1 cellular context compared by ENCODE assay signal in genomic region chr10:69123747-69124557, GRCh38.
A peak's percentile ranks its signal among the peaks of the same experiment; 100 is the strongest.
TF ChIP-seq lines count a peak whose summit lies in the region.

Gene VPS26A (plus strand): TSS chr10:69124178. CDS start chr10:69124278, 100 bp downstream.

TF ChIP-seq in K562, 482 proteins besides CTCF, POLR2A, EP300 and RAD21 (continued from another document and continues in another):
- no peak for TF ChIP-seq ZNF407 (IDR thresholded peaks at IDR 0.05; ENCODE audit: low read depth)
- peak; percentile 95 for TF ChIP-seq CCNT2 (IDR thresholded peaks at IDR 0.05; ENCODE audit: borderline replicate concordance, extremely low read depth, insufficient read length, low read depth, low read length)
- no peak for TF ChIP-seq KHSRP (IDR thresholded peaks at IDR 0.05)
- no peak; the same call in none of the 2 replicates for TF ChIP-seq NBN (IDR thresholded peaks at IDR 0.05; ENCODE audit: low read depth)
- peak in 1 of 3 experiments; percentile 84; a peak in 2 of 6 replicates for TF ChIP-seq ZBTB11 (CRISPR knock-in tag; IDR thresholded peaks at IDR 0.05)
- peak; percentile 68 for TF ChIP-seq ETV1 (tag; conservative IDR thresholded peaks at IDR 0.05; ENCODE audit: low read depth)
- peak; percentile 67 for TF ChIP-seq GABPA (tag; conservative IDR thresholded peaks at IDR 0.05; ENCODE audit: low read depth)
- TF ChIP-seq CREB3L1 (IDR thresholded peaks at IDR 0.05; ENCODE audit: borderline replicate concordance, low read depth): 0 out of 2 replicates have a peak, but pooled peaks have one; percentile 12
- peak in 1 of 2 experiments; percentile 81; a peak in 2 of 4 replicates for TF ChIP-seq KDM4B (IDR thresholded peaks at IDR 0.05; ENCODE audit: borderline replicate concordance in 2 of 2, low read depth in 1 of 2)
- TF ChIP-seq E2F1 (CRISPR knock-in tag; IDR thresholded peaks at IDR 0.05): peak; percentile 75; the same call in 1 of the 2 replicates
- no peak for TF ChIP-seq ID3 (CRISPR knock-in tag; IDR thresholded peaks at IDR 0.05)
- no peak for TF ChIP-seq ID3 (tag; IDR thresholded peaks at IDR 0.05)
- peak; percentile 61 to 71; a peak in 2 of 4 replicates for TF ChIP-seq NRF1 (conservative IDR thresholded peaks at IDR 0.05 in 1 of 2, IDR thresholded peaks at IDR 0.05 in 1 of 2)
- TF ChIP-seq ARID2 (IDR thresholded peaks at IDR 0.05): no peak
- peak; percentile 15 for TF ChIP-seq MEIS2 (IDR thresholded peaks at IDR 0.05; ENCODE audit: partially characterized antibody)
- TF ChIP-seq ZKSCAN1 (IDR thresholded peaks at IDR 0.05; ENCODE audit: low read depth, low read length): 0 out of 2 replicates have a peak, but pooled peaks have one; percentile 50
- TF ChIP-seq ELK3 (CRISPR knock-in tag; IDR thresholded peaks at IDR 0.05): no peak
- TF ChIP-seq SIRT6 (IDR thresholded peaks at IDR 0.05; ENCODE audit: low read depth, low read length): no peak
- TF ChIP-seq ZNF408 (CRISPR knock-in tag; IDR thresholded peaks at IDR 0.05; ENCODE audit: low read depth): no peak
- TF ChIP-seq HDAC8 (tag; IDR thresholded peaks at IDR 0.05): no peak
- TF ChIP-seq NKRF (IDR thresholded peaks at IDR 0.05; ENCODE audit: borderline replicate concordance): peak; percentile 44; the same call in 1 of the 2 replicates
- no peak for TF ChIP-seq ZNF175 (CRISPR knock-in tag; IDR thresholded peaks at IDR 0.05; ENCODE audit: low read depth)
- TF ChIP-seq PATZ1 (CRISPR knock-in tag; IDR thresholded peaks at IDR 0.05; ENCODE audit: borderline replicate concordance): no peak
- peak; percentile 79; the same call in 1 of the 2 replicates for TF ChIP-seq TFAP4 (CRISPR knock-in tag; IDR thresholded peaks at IDR 0.05; ENCODE audit: borderline replicate concordance)
- TF ChIP-seq TEAD1 (CRISPR knock-in tag; IDR thresholded peaks at IDR 0.05): peak; percentile 6 to 37; a peak in 1 of 4 replicates
- TF ChIP-seq CHAMP1 (IDR thresholded peaks at IDR 0.05): no peak
- no peak for TF ChIP-seq ZNF785 (CRISPR knock-in tag; IDR thresholded peaks at IDR 0.05)
- 0 out of 2 replicates have a peak, but pooled peaks have one; percentile 64 for TF ChIP-seq NR2F6 (CRISPR knock-in tag; IDR thresholded peaks at IDR 0.05)
- TF ChIP-seq MBD2 (IDR thresholded peaks at IDR 0.05; ENCODE audit: borderline replicate concordance, low read depth): 0 out of 2 replicates have a peak, but pooled peaks have one; percentile 53
- peak; percentile 98 for TF ChIP-seq POLR2B (IDR thresholded peaks at IDR 0.05; ENCODE audit: low read depth, partially characterized antibody)
